Comparison of ENCODE assay signal across 8 cellular contexts in the genomic region with DNA sequence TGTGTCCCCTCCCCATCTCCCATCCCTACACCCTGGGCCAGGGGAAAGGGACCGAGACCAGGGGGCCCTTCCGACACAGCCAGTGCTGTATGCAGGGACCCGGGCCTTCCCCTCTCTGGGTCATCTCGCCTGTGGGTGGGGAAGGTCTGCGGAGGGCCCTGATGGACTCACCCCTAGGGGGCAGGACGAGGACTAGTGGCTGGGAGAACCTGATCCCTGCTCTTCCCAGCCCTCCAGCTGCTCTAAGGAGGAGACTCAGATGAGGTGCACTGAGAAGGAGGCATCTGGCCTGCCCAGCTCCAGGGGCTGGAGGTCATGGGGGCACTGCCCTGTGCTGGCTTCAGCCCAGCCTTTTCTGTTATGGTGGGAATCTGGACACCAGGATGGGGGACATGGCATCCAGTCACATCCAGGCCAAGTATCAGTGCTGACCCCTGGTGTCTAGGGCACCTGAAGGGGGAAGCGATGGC. TPM values are rescaled to one million over a fixed set of nuclear protein-coding genes. Genes with fewer than 3 reads are reported as not detected.
A peak's percentile ranks its signal among the peaks of the same experiment; 100 is the strongest.
DNase-seq lines count a peak whose midpoint lies in the region; ATAC-seq and TF ChIP-seq lines count a peak whose summit lies in the region.

No MANE protein-coding gene starts in this region.

- peaks cover 42% of the 10 kb centered on the region for H3K4me1 ChIP-seq in suprapubic skin

- no peaks in the 10 kb centered on the region for H3K27me3 ChIP-seq in suprapubic skin

- POLR2A ChIA-PET in HEK293T (lab: Yijun Ruan, JAX), result no interaction called here

- no peak for ATAC-seq in GM21381 (IDR thresholded peaks at IDR 0.05; ENCODE audit: unreplicated experiment)

- TF ChIP-seq EP300 in suprapubic skin (IDR thresholded peaks at IDR 0.05), result no peak

- peak overlapping the region; percentile 62 for H3K4me3 ChIP-seq in astrocyte of the cerebellum (ENCODE audit: low read depth, low read length)
- H3K4me3 ChIP-seq in suprapubic skin, result peak overlapping the region; percentile 63

- peak overlapping the region; percentile 89 for H3K27ac ChIP-seq in suprapubic skin

- in situ Hi-C loops in astrocyte of the cerebellum (cut with HindIII; ENCODE audit: low sequenced_read_pairs), result no loop called here

- no peaks in the 10 kb centered on the region for H3K9me3 ChIP-seq in suprapubic skin

- no peak for TF ChIP-seq POLR2A in suprapubic skin (IDR thresholded peaks at IDR 0.05)

- TF ChIP-seq CTCF in astrocyte of the cerebellum (IDR thresholded peaks at IDR 0.05; ENCODE audit: low read depth, low read length, missing control alignments) (peak; percentile 45), suprapubic skin (IDR thresholded peaks at IDR 0.05) (peak in 1 of 2 donors; percentile 29)

- peaks cover 12% of the 10 kb centered on the region for H3K36me3 ChIP-seq in suprapubic skin

- WGBS in suprapubic skin, result 47% methylated on average over 2 of the region's 7 CpGs

- DNase-seq in HEK293T (ENCODE audit: extremely low spot score), result peak; percentile 51
- DNase-seq in astrocyte of the cerebellum (ENCODE audit: low read depth), result no peak
- peak; percentile 67 for DNase-seq in iris pigment epithelial cell (ENCODE audit: low read depth)
- DNase-seq in suprapubic skin (ENCODE audit: low spot score in 2 of 2), result no peak
- no peak for DNase-seq in NCI-H2029 treated with DMSO at 0.1 percent for 48 hours (lab: John Stamatoyannopoulos, UW)
- DNase-seq in activated T-cell treated with anti-CD3 and anti-CD28 coated beads, Interleukin-2, amount 50 U/mL, for 48 hours, result no peak
- DNase-seq in SHP77 treated with DMSO at 0.1 percent for 48 hours (lab: John Stamatoyannopoulos, UW), result no peak

- CTCF ChIA-PET in HEK293T (lab: Yijun Ruan, JAX), result interaction anchor here (0.6 kb wide), 1 partner anchor 446 kb away, joined by 4 read pairs; no protein-coding TSS in a partner anchor

TF ChIP-seq in HEK293T, 16 proteins besides CTCF, POLR2A, EP300 and RAD21:
- TF ChIP-seq BHLHE40 (IDR thresholded peaks at IDR 0.05; ENCODE audit: borderline replicate concordance), result no peak
- TF ChIP-seq SP1 (IDR thresholded peaks at IDR 0.05), result no peak
- TF ChIP-seq PKNOX1 (IDR thresholded peaks at IDR 0.05), result no peak
- no peak for TF ChIP-seq NFRKB (IDR thresholded peaks at IDR 0.05)
- TF ChIP-seq ELF4 (IDR thresholded peaks at IDR 0.05), result no peak
- no peak for TF ChIP-seq FOXM1 (IDR thresholded peaks at IDR 0.05; ENCODE audit: borderline replicate concordance)
- no peak for TF ChIP-seq LEF1 (IDR thresholded peaks at IDR 0.05; ENCODE audit: borderline replicate concordance)
- no peak for TF ChIP-seq ARNT (IDR thresholded peaks at IDR 0.05)
- TF ChIP-seq ZNF384 (IDR thresholded peaks at IDR 0.05), result no peak
- no peak for TF ChIP-seq L3MBTL2 (conservative IDR thresholded peaks at IDR 0.05)
- TF ChIP-seq FOXA1 (IDR thresholded peaks at IDR 0.05), result no peak
- no peak for TF ChIP-seq TARDBP (IDR thresholded peaks at IDR 0.05)

RNA-seq across cellular contexts. Expression of gene MYL9, which starts 0.7 kb away (rescaled TPM):
- 10 to 100 TPM; 29.4 to 34.0 (median 30.7) TPM for total RNA-seq in suprapubic skin

RNA-seq across cellular contexts. Expression of gene TGIF2, which starts 31.3 kb away (rescaled TPM):
- total RNA-seq in suprapubic skin, result 10 to 100 TPM in 1 of 4 donors, 1 to 10 TPM in 3; 8.1 to 11.3 (median 9.1) TPM

Comparison
In these comparisons a context has a peak if more than half of its experiments do, and no peak if none do; other contexts are left out.
1. DNase-seq: peak in HEK293T (single experiment) and iris pigment epithelial cell (single experiment); none in astrocyte of the cerebellum (single experiment), suprapubic skin (0 of 2), NCI-H2029 treated with DMSO at 0.1 percent for 48 hours (single experiment), activated T-cell treated with anti-CD3 and anti-CD28 coated beads, Interleukin-2, amount 50 U/mL, for 48 hours (0 of 2) and SHP77 treated with DMSO at 0.1 percent for 48 hours (single experiment).